In genomic region chr3:182568206-182568605, GRCh38 we compare ENCODE assay signal across 17 cellular contexts.
DNase-seq lines count a peak whose midpoint lies in the region; ATAC-seq and TF ChIP-seq lines count a peak whose summit lies in the region.
"Had no signal": no experiment of that assay in that cellular context is flagged by ENCODE, and none has a peak within 500 bp of the region (broad histone marks: within the 10 kb centered on the region; RNA-seq: fewer than 3 reads in every experiment).

No MANE protein-coding gene starts in this region.

- intact Hi-C loops in sciatic nerve (cut with DNase I), result no loop called here

- no peak for TF ChIP-seq CTCF in astrocyte of the cerebellum (IDR thresholded peaks at IDR 0.05; ENCODE audit: low read depth, low read length, missing control alignments)

- ATAC-seq in sciatic nerve (no peak), SK-N-SH treated with all-trans-retinoic acid at 6 μM for 48 hours (no peak)
- ATAC-seq: activated CD4-positive, alpha-beta T cell treated with anti-CD3 and anti-CD28 coated beads for 36 hours; left lobe of liver had no signal

- DNase-seq in NCI-H1417 (lab: John Stamatoyannopoulos, UW), result peak in 2 of 3 experiments; percentile 43 to 62
- no peak for DNase-seq in NCI-H1417 treated with DMSO at 0.1 percent for 48 hours (lab: John Stamatoyannopoulos, UW)
- peak; percentile 50 for DNase-seq in astrocyte of the cerebellum (ENCODE audit: low read depth)
- no peak for DNase-seq in sciatic nerve (ENCODE audit: low spot score)
- DNase-seq in activated CD8-positive, alpha-beta memory T cell treated with anti-CD3 and anti-CD28 coated beads, Interleukin-2, amount 50 U/mL, for 4 hours, result no peak
- DNase-seq: 8988T; activated CD4-positive, alpha-beta T cell treated with anti-CD3 and anti-CD28 coated beads for 36 hours; BE2C; Caco-2; NCI-H2029 had no signal

- 88% methylated on average over 1 of the region's 5 CpGs; no CpG with 5 or more reads in 1 of the 2 experiments for WGBS in mesodermal cell (ENCODE audit: insufficient coverage in 2 of 2), 2 experiments

- H3K9me3 ChIP-seq in mesodermal cell (ENCODE audit: control insufficient read depth, low read length), result no peaks in the 10 kb centered on the region
- H3K9me3 ChIP-seq: ascending aorta, BE2C, Caco-2, neutrophil had no signal

- H3K27ac ChIP-seq in mesodermal cell (ENCODE audit: low read depth, low read length, severe bottlenecking) (peak overlapping the region; percentile 94), temporal lobe (ENCODE audit: low read depth, low read length) (peak overlapping the region; percentile 2)
- H3K27ac ChIP-seq: ascending aorta, neutrophil, RWPE1 had no signal

- in situ Hi-C loops in astrocyte of the cerebellum (cut with HindIII; ENCODE audit: low sequenced_read_pairs), result no loop called here

- H3K4me3 ChIP-seq in astrocyte of the cerebellum (ENCODE audit: low read depth, low read length), result no peak overlapping the region
- no peak overlapping the region for H3K4me3 ChIP-seq in mesodermal cell (ENCODE audit: extremely low read depth, insufficient read depth, low read length, poor library complexity, severe bottlenecking)
- H3K4me3 ChIP-seq: ascending aorta had no signal

- no peaks in the 10 kb centered on the region for H3K4me1 ChIP-seq in mesodermal cell (ENCODE audit: control insufficient read depth, insufficient read depth, low read length, poor library complexity, severe bottlenecking)
- H3K4me1 ChIP-seq: ascending aorta, BE2C, Caco-2 had no signal

- H3K36me3 ChIP-seq in mesodermal cell (ENCODE audit: control insufficient read depth, insufficient read depth, low read length), result no peaks in the 10 kb centered on the region
- H3K36me3 ChIP-seq: ascending aorta, BE2C, neutrophil had no signal

TF ChIP-seq in SK-N-SH treated with all-trans-retinoic acid at 6 μM for 48 hours, 23 proteins besides CTCF, POLR2A, EP300 and RAD21:
- TF ChIP-seq PATZ1 (CRISPR knock-in tag; IDR thresholded peaks at IDR 0.05; ENCODE audit: borderline replicate concordance), result no peak
- TF ChIP-seq ZNF565 (CRISPR knock-in tag; conservative IDR thresholded peaks at IDR 0.05; ENCODE audit: low read depth), result no peak
- TF ChIP-seq ZFP30 (CRISPR knock-in tag; IDR thresholded peaks at IDR 0.05), result no peak
- no peak for TF ChIP-seq TOX (CRISPR knock-in tag; IDR thresholded peaks at IDR 0.05; ENCODE audit: borderline replicate concordance)
- TF ChIP-seq PPARA (CRISPR knock-in tag; IDR thresholded peaks at IDR 0.05; ENCODE audit: borderline replicate concordance), result no peak
- no peak for TF ChIP-seq RARB (CRISPR knock-in tag; IDR thresholded peaks at IDR 0.05)
- TF ChIP-seq SNAI2 (CRISPR knock-in tag; IDR thresholded peaks at IDR 0.05), result no peak
- no peak for TF ChIP-seq BACH2 (CRISPR knock-in tag; IDR thresholded peaks at IDR 0.05; ENCODE audit: borderline replicate concordance)
- TF ChIP-seq ISL1 (CRISPR knock-in tag; IDR thresholded peaks at IDR 0.05), result no peak
- TF ChIP-seq GLIS3 (CRISPR knock-in tag; IDR thresholded peaks at IDR 0.05), result no peak
- no peak for TF ChIP-seq ARNTL (CRISPR knock-in tag; IDR thresholded peaks at IDR 0.05; ENCODE audit: borderline replicate concordance, low read depth)
- TF ChIP-seq ZNF8 (CRISPR knock-in tag; IDR thresholded peaks at IDR 0.05), result no peak
- no peak for TF ChIP-seq ZFP3 (CRISPR knock-in tag; IDR thresholded peaks at IDR 0.05)
- no peak for TF ChIP-seq OSR1 (CRISPR knock-in tag; IDR thresholded peaks at IDR 0.05)
- TF ChIP-seq CREB5 (CRISPR knock-in tag; IDR thresholded peaks at IDR 0.05; ENCODE audit: low read depth), result no peak
- no peak for TF ChIP-seq ZC3H10 (CRISPR knock-in tag; IDR thresholded peaks at IDR 0.05)
- TF ChIP-seq CSRNP3 (CRISPR knock-in tag; IDR thresholded peaks at IDR 0.05), result no peak
TF ChIP-seq in SK-N-SH treated with all-trans-retinoic acid at 6 μM for 48 hours: peak in this region for 0.

Comparison
In these comparisons a context has a peak if more than half of its experiments do, and no peak if none do; other contexts are left out.
1. DNase-seq: peak in NCI-H1417 (2 of 3) and astrocyte of the cerebellum (single experiment); none in NCI-H1417 treated with DMSO at 0.1 percent for 48 hours (single experiment), sciatic nerve (single experiment) and activated CD8-positive, alpha-beta memory T cell treated with anti-CD3 and anti-CD28 coated beads, Interleukin-2, amount 50 U/mL, for 4 hours (single experiment).